ENCODE assay signal across 11 cellular contexts in genomic region chr13:26628706-26629105, GRCh38.
A peak's percentile ranks its signal among the peaks of the same experiment; 100 is the strongest.
DNase-seq lines count a peak whose midpoint lies in the region; FAIRE-seq and TF ChIP-seq lines count a peak whose summit lies in the region.
"Had no signal": no experiment of that assay in that cellular context is flagged by ENCODE, and none has a peak within 500 bp of the region (broad histone marks: within the 10 kb centered on the region; RNA-seq: fewer than 3 reads in every experiment).

No MANE protein-coding gene starts in this region.

- no peaks in the 10 kb centered on the region for H3K27me3 ChIP-seq in CD8-positive, alpha-beta memory T cell (ENCODE audit: insufficient read depth, low read length, poor library complexity, severe bottlenecking)

- H3K9me3 Mint-ChIP-seq in CD8-positive, alpha-beta memory T cell, result peaks cover 7 to 15% (median 9%) of the 10 kb centered on the region in 5 donors

- H3K4me3 ChIP-seq in kidney (ENCODE audit: low read length in 2 of 2), result no peak overlapping the region
- no peak overlapping the region for H3K4me3 ChIP-seq in CD8-positive, alpha-beta memory T cell (ENCODE audit: low read length)
- H3K4me3 ChIP-seq: GM12878 had no signal

- no peaks in the 10 kb centered on the region for H3K36me3 ChIP-seq in kidney (ENCODE audit: control insufficient read depth in 1 of 2, insufficient read depth in 2 of 2, low read length in 2 of 2)
- no peaks in the 10 kb centered on the region for H3K36me3 ChIP-seq in CD8-positive, alpha-beta memory T cell (ENCODE audit: insufficient read depth, low read length)

- H3K27ac ChIP-seq in C4-2B, result no peak overlapping the region
- H3K27ac ChIP-seq in VCaP, result no peak overlapping the region
- no peak overlapping the region for H3K27ac ChIP-seq in kidney (ENCODE audit: low read depth in 2 of 2, low read length in 2 of 2)
- no peak overlapping the region for H3K27ac ChIP-seq in CD8-positive, alpha-beta memory T cell (ENCODE audit: low read depth, low read length)

- H3K27ac Mint-ChIP-seq in CD8-positive, alpha-beta memory T cell, result no peak overlapping the region
- H3K27ac Mint-ChIP-seq: activated naive CD8-positive, alpha-beta T cell treated with anti-CD3 and anti-CD28 coated beads, Interleukin-2, amount 10 ng/mL, durations not matched to agents 7 days and 5 days had no signal

- FAIRE-seq in kidney (lab: Jason Lieb, UNC), result no peak
- FAIRE-seq: GM12878 had no signal

- H3K9ac ChIP-seq in kidney (ENCODE audit: low read length in 2 of 2), result no peak overlapping the region

- H3K4me1 Mint-ChIP-seq in CD8-positive, alpha-beta memory T cell, result no peaks in the 10 kb centered on the region

- POLR2A ChIA-PET in CD8-positive, alpha-beta memory T cell (lab: Charles Lee), result no interaction called here

- H3K9me3 ChIP-seq in kidney (ENCODE audit: control insufficient read depth in 1 of 2, low read length in 2 of 2), result peaks cover 0 to 15% of the 10 kb centered on the region in 2 donors
- no peaks in the 10 kb centered on the region for H3K9me3 ChIP-seq in CD8-positive, alpha-beta memory T cell (ENCODE audit: low read length)

- intact Hi-C loops in kidney (cut with DNase I), result no loop called here

- H3K4me1 ChIP-seq in kidney (ENCODE audit: control insufficient read depth in 1 of 2, insufficient read depth in 1 of 2, low read depth in 1 of 2, low read length in 2 of 2), result no peaks in the 10 kb centered on the region
- H3K4me1 ChIP-seq in CD8-positive, alpha-beta memory T cell (ENCODE audit: insufficient read depth, low read length), result no peaks in the 10 kb centered on the region

- no peak overlapping the region for H3K4me3 Mint-ChIP-seq in CD8-positive, alpha-beta memory T cell
- H3K4me3 Mint-ChIP-seq: activated naive CD8-positive, alpha-beta T cell treated with anti-CD3 and anti-CD28 coated beads, Interleukin-2, amount 10 ng/mL, durations not matched to agents 7 days and 5 days had no signal

- H3K36me3 Mint-ChIP-seq in CD8-positive, alpha-beta memory T cell, result peaks cover 0 to 3% (median 0%) of the 10 kb centered on the region in 3 donors
- H3K36me3 Mint-ChIP-seq: activated naive CD8-positive, alpha-beta T cell treated with anti-CD3 and anti-CD28 coated beads, Interleukin-2, amount 10 ng/mL, durations not matched to agents 7 days and 5 days had no signal

- CTCF ChIA-PET in CD8-positive, alpha-beta memory T cell (lab: Charles Lee), result no interaction called here

- TF ChIP-seq CTCF in C4-2B (conservative IDR thresholded peaks at IDR 0.05) (peak; percentile 38; the same call in 1 of the 2 replicates), VCaP (conservative IDR thresholded peaks at IDR 0.05) (0 out of 2 replicates have a peak, but pooled peaks have one; percentile 25), kidney (IDR thresholded peaks at IDR 0.05; ENCODE audit: borderline replicate concordance, extremely low read depth, insufficient read depth) (no peak)

- H3K27me3 Mint-ChIP-seq in CD8-positive, alpha-beta memory T cell, result peaks cover 0 to 4% of the 10 kb centered on the region in 2 donors
- H3K27me3 Mint-ChIP-seq: activated naive CD8-positive, alpha-beta T cell treated with anti-CD3 and anti-CD28 coated beads, Interleukin-2, amount 10 ng/mL, durations not matched to agents 7 days and 5 days had no signal

- peak; percentile 57 for DNase-seq in HCEC 1CT
- DNase-seq in kidney, result peak; percentile 58
- no peak for DNase-seq in NCI-H510A treated with DMSO at 0.1 percent for 48 hours (lab: John Stamatoyannopoulos, UW)
- DNase-seq in CD8-positive, alpha-beta memory T cell, result no peak
- no peak for DNase-seq in kidney glomerular epithelial cell (lab: John Stamatoyannopoulos, UW)
- no peak for DNase-seq in T-helper 9 cell
- DNase-seq: activated naive CD8-positive, alpha-beta T cell treated with anti-CD3 and anti-CD28 coated beads, Interleukin-2, amount 10 ng/mL, durations not matched to agents 7 days and 5 days; hippocampal formation had no signal

Comparison
In these comparisons a context has a peak if more than half of its experiments do, and no peak if none do; other contexts are left out.
1. DNase-seq: peak in HCEC 1CT (single experiment) and kidney (single experiment); none in NCI-H510A treated with DMSO at 0.1 percent for 48 hours (single experiment), CD8-positive, alpha-beta memory T cell (0 of 5), kidney glomerular epithelial cell (single experiment) and T-helper 9 cell (single experiment).